ENCODE assay signal across 24 cellular contexts in the genomic region with DNA sequence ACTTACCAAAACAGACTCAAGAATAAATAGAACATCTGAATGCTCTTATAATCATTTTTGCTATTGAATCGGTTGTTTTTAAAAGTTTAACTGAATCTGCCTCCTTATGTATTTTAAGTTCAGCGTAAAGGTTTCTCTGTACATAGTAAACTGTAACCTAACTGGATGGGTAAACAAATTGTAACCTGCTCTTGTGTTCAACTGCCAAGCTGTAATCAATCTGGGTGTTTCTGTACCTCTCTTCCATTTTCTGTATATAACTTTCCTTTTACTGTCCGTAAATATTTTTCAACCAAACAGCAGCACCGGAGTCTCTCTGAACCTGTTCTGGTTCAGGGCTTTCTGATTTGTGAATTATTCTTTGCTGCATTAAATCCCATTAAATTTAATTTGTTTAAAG.
"Had no signal": no experiment of that assay in that cellular context is flagged by ENCODE, and none has a peak within 500 bp of the region (broad histone marks: within the 10 kb centered on the region; RNA-seq: fewer than 3 reads in every experiment).

No MANE protein-coding gene starts in this region.

- H3K27me3 ChIP-seq: gastrocnemius medialis, neutrophil, pancreas, right lobe of liver, suprapubic skin, vagina had no signal

- H3K27me3 Mint-ChIP-seq: memory B cell; progenitor cell of endocrine pancreas; stimulated activated naive B cell treated with anti-CD40 and anti-IgM and Interleukin-4, amounts not matched to agents 10 μg/mL and 1 μg/mL and 100 μg/mL, for 72 hours; stimulated activated naive CD8-positive, alpha-beta T cell treated with anti-CD3 and anti-CD28 coated beads, Interleukin-15, amount 100 ng/mL, for 72 hours had no signal

- H3K4me1 Mint-ChIP-seq: natural killer cell had no signal

- H3K4me3 ChIP-seq: gastrocnemius medialis, lung, pancreas, right lobe of liver, suprapubic skin, vagina had no signal

- H3K9me3 ChIP-seq: gastrocnemius medialis, neutrophil, pancreas, right lobe of liver, suprapubic skin, vagina had no signal

- ATAC-seq: esophagus mucosa; gastrocnemius medialis; left lobe of liver; natural killer cell; pancreas; right lobe of liver; stimulated activated naive B cell treated with anti-CD40 and anti-IgM and Interleukin-4, amounts not matched to agents 10 μg/mL and 1 μg/mL and 100 μg/mL, for 72 hours; stimulated activated naive CD8-positive, alpha-beta T cell treated with anti-CD3 and anti-CD28 coated beads, Interleukin-15, amount 100 ng/mL, for 72 hours had no signal

- H3K27ac ChIP-seq: epithelial cell of prostate, gastrocnemius medialis, neutrophil, pancreas, right lobe of liver, suprapubic skin, vagina had no signal

- H3K36me3 ChIP-seq: gastrocnemius medialis, neutrophil, pancreas, right lobe of liver, suprapubic skin, vagina had no signal

- H3K36me3 Mint-ChIP-seq: natural killer cell had no signal

- DNase-seq: effector CD8-positive, alpha-beta T cell; endodermal cell; foreskin fibroblast; gastrocnemius medialis; head of caudate nucleus; natural killer cell; pancreas; right lobe of liver; small intestine; stimulated activated CD4-positive, alpha-beta T cell treated with anti-CD3 and anti-CD28 coated beads, Interleukin-15, amount 100 ng/mL, for 24 hours; stimulated activated CD4-positive, alpha-beta T cell treated with anti-CD3 and anti-CD28 coated beads, Interleukin-2, amount 100 ng/mL, for 48 hours; stimulated activated naive B cell treated with anti-CD40 and anti-IgM and Interleukin-4, amounts not matched to agents 10 μg/mL and 1 μg/mL and 100 μg/mL, for 72 hours; stimulated activated naive CD8-positive, alpha-beta T cell treated with anti-CD3 and anti-CD28 coated beads, Interleukin-15, amount 100 ng/mL, for 72 hours; trophoblast cell had no signal

- FAIRE-seq: islet of Langerhans had no signal

- H3K4me3 Mint-ChIP-seq: endodermal cell; memory B cell; natural killer cell; stimulated activated naive B cell treated with anti-CD40 and anti-IgM and Interleukin-4, amounts not matched to agents 10 μg/mL and 1 μg/mL and 100 μg/mL, for 72 hours; stimulated activated naive CD8-positive, alpha-beta T cell treated with anti-CD3 and anti-CD28 coated beads, Interleukin-15, amount 100 ng/mL, for 72 hours had no signal

- H3K27ac Mint-ChIP-seq: endodermal cell; memory B cell; natural killer cell; progenitor cell of endocrine pancreas; stimulated activated naive B cell treated with anti-CD40 and anti-IgM and Interleukin-4, amounts not matched to agents 10 μg/mL and 1 μg/mL and 100 μg/mL, for 72 hours; stimulated activated naive CD8-positive, alpha-beta T cell treated with anti-CD3 and anti-CD28 coated beads, Interleukin-15, amount 100 ng/mL, for 72 hours had no signal

- H3K4me1 ChIP-seq: gastrocnemius medialis, pancreas, right lobe of liver, suprapubic skin, vagina had no signal

- H3K9me3 Mint-ChIP-seq: natural killer cell had no signal
